Comparison of ENCODE assay signal across 8 cellular contexts in genomic region chr14:38011156-38011555, GRCh38.
DNase-seq lines count a peak whose midpoint lies in the region; FAIRE-seq and TF ChIP-seq lines count a peak whose summit lies in the region.
"Not testable (repeated sequence)": the region's sequence is repeated elsewhere in the genome, so short reads cannot be mapped to it uniquely, and the experiment has no call there.

No MANE protein-coding gene starts in this region.

- H3K9me1 ChIP-seq in endothelial cell of umbilical vein (replicated peaks; ENCODE audit: control insufficient read depth, extremely low read depth, insufficient read depth, low read length), result not testable (repeated sequence)

- dilution Hi-C loops in endothelial cell of umbilical vein (cut with MboI; ENCODE audit: extremely low pct_ligation_motif_present, low sequenced_read_pairs), result not testable (repeated sequence)

- not testable (repeated sequence) for H3K9ac ChIP-seq in endothelial cell of umbilical vein (replicated peaks; ENCODE audit: extremely low read depth, insufficient read depth, low read length)

- not testable (repeated sequence) for TF ChIP-seq POLR2A in endothelial cell of umbilical vein (IDR thresholded peaks at IDR 0.05; ENCODE audit: low read depth, low read length)

- not testable (repeated sequence) for H3K27me3 ChIP-seq in endothelial cell of umbilical vein (ENCODE audit: control insufficient read depth in 2 of 2, insufficient read depth in 2 of 2, low read length in 2 of 2)

- H3K36me3 ChIP-seq in endothelial cell of umbilical vein (ENCODE audit: control insufficient read depth in 2 of 2, extremely low read depth in 1 of 2, insufficient read depth in 2 of 2, low read length in 2 of 2), result not testable (repeated sequence)

- CTCF ChIA-PET in endothelial cell of umbilical vein (lab: Charles Lee), result not testable (repeated sequence)

- not testable (repeated sequence) for H3K36me3 Mint-ChIP-seq in type B pancreatic cell

- not testable (repeated sequence) for H2AFZ ChIP-seq in endothelial cell of umbilical vein (ENCODE audit: low read depth, low read length)

- H3K9me3 ChIP-seq in endothelial cell of umbilical vein (replicated peaks; ENCODE audit: control insufficient read depth, insufficient read depth, low read length), result not testable (repeated sequence)

- H3K4me1 ChIP-seq in endothelial cell of umbilical vein (ENCODE audit: control insufficient read depth, extremely low read depth, insufficient read depth, low read length), result not testable (repeated sequence)

- intact Hi-C loops in endothelial cell of umbilical vein (cut with micrococcal nuclease), result not testable (repeated sequence)

- not testable (repeated sequence) for H3K79me2 ChIP-seq in endothelial cell of umbilical vein (ENCODE audit: control insufficient read depth, insufficient read depth, low read length)

- peak; percentile 20 for DNase-seq in AG10803 (ENCODE audit: low read depth)
- peak; percentile 17 for DNase-seq in GM04504 (ENCODE audit: low read depth)
- peak; percentile 34 for DNase-seq in HT1080 (ENCODE audit: low read depth)
- DNase-seq in T1000 (lab: John Stamatoyannopoulos, UW), result peak; percentile 8
- not testable (repeated sequence) for DNase-seq in endothelial cell of umbilical vein (ENCODE audit: low read depth, low spot score); type B pancreatic cell (ENCODE audit: extremely low spot score, unreplicated experiment)
- peak; percentile 31 for DNase-seq in fibroblast of mammary gland (ENCODE audit: low read depth)
- DNase-seq in kidney glomerular epithelial cell (lab: John Stamatoyannopoulos, UW), result peak; percentile 13

- not testable (repeated sequence) for H4K20me1 ChIP-seq in endothelial cell of umbilical vein (replicated peaks; ENCODE audit: control insufficient read depth, extremely low read depth, insufficient read depth, low read length)

- H3K27ac ChIP-seq in endothelial cell of umbilical vein (ENCODE audit: insufficient read depth, low read depth, low read length), result not testable (repeated sequence)

- H3K27ac Mint-ChIP-seq in type B pancreatic cell, result peak overlapping the region; percentile 70

- peak overlapping the region; percentile 1 for H3K4me3 Mint-ChIP-seq in type B pancreatic cell

- TF ChIP-seq CTCF in AG10803 (conservative IDR thresholded peaks at IDR 0.05; ENCODE audit: low read length); endothelial cell of umbilical vein (IDR thresholded peaks at IDR 0.05; ENCODE audit: extremely low read depth in 1 of 2, insufficient read depth in 1 of 2, low read depth in 1 of 2, low read length in 2 of 2); fibroblast of mammary gland (conservative IDR thresholded peaks at IDR 0.05; ENCODE audit: control insufficient read depth, insufficient read depth, low read depth, low read length); type B pancreatic cell (conservative IDR thresholded peaks at IDR 0.05): not testable (repeated sequence)

- POLR2A ChIA-PET in endothelial cell of umbilical vein (lab: Charles Lee), result not testable (repeated sequence)

- FAIRE-seq in endothelial cell of umbilical vein (lab: Jason Lieb, UNC), result not testable (repeated sequence)

- not testable (repeated sequence) for H3K4me1 Mint-ChIP-seq in type B pancreatic cell (ENCODE audit: unreplicated experiment)

- not testable (repeated sequence) for H3K27me3 Mint-ChIP-seq in type B pancreatic cell

- BruUV-seq in endothelial cell of umbilical vein (replicated peaks; lab: Mats Ljungman, UMichigan), result not testable (repeated sequence)

- not testable (repeated sequence) for H3K4me3 ChIP-seq in AG10803 (ENCODE audit: low read length); endothelial cell of umbilical vein (replicated peaks in 1 of 3; ENCODE audit: insufficient read depth in 1 of 3, low read depth in 1 of 3, low read length in 3 of 3); fibroblast of mammary gland (ENCODE audit: control insufficient read depth, low read depth, low read length)

- not testable (repeated sequence) for H3K4me2 ChIP-seq in endothelial cell of umbilical vein (ENCODE audit: insufficient read depth, low read length)

- H3K9me3 Mint-ChIP-seq in type B pancreatic cell, result peaks cover 15% of the 10 kb centered on the region

TF ChIP-seq in endothelial cell of umbilical vein, 7 proteins besides CTCF, POLR2A, EP300 and RAD21:
- TF ChIP-seq FOS (IDR thresholded peaks at IDR 0.05; ENCODE audit: borderline replicate concordance, insufficient read depth, low read length), result peak; percentile 10
